1 cellular context compared by ENCODE assay signal in the genomic region with DNA sequence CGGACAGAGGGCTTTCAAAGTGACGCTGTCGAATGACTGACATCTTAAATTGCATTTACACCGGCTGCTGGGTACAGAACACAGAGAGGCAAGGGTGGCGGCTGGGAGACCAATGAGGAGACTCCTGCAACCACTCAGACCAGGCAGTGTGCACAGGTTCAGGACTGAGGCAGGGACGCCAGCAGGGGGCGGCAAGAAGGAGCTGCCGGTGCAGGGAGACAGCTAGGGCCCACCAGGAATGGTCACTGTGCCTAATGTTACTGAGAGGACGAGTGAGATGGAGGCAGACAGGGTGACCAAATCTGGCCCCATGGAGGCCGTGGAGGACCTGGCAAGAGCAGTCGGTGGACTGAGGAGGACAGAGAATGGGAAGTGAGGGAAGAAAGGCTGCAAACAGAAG.
TF ChIP-seq lines count a peak whose summit lies in the region.

No MANE protein-coding gene starts in this region.

TF ChIP-seq in HEK293, 187 proteins besides CTCF, POLR2A, EP300 and RAD21 (continued from another document):
- TF ChIP-seq BCL11A (tag by site-specific recombination; IDR thresholded peaks at IDR 0.05; ENCODE audit: low read depth) (no peak), ZSCAN30 (tag by site-specific recombination; IDR thresholded peaks at IDR 0.05) (no peak), ZNF214 (tag by site-specific recombination; IDR thresholded peaks at IDR 0.05; ENCODE audit: borderline replicate concordance) (no peak), MZF1 (tag by site-specific recombination; IDR thresholded peaks at IDR 0.05; ENCODE audit: borderline replicate concordance) (no peak), ZNF624 (tag by site-specific recombination; IDR thresholded peaks at IDR 0.05) (no peak), ZNF654 (tag by site-specific recombination; IDR thresholded peaks at IDR 0.05; ENCODE audit: low read depth) (peak; percentile 25; the same call in 1 of the 2 replicates), ZNF114 (tag by site-specific recombination; IDR thresholded peaks at IDR 0.05) (no peak), YY2 (tag by site-specific recombination; IDR thresholded peaks at IDR 0.05) (no peak), ZNF24 (tag by site-specific recombination; IDR thresholded peaks at IDR 0.05) (no peak), ZBTB48 (tag by site-specific recombination; IDR thresholded peaks at IDR 0.05) (no peak), TRIM28 (IDR thresholded peaks at IDR 0.05; ENCODE audit: borderline replicate concordance, low read length) (peak; percentile 28; the same call in 1 of the 2 replicates), ZNF140 (tag by site-specific recombination; IDR thresholded peaks at IDR 0.05) (no peak), HOXA7 (CRISPR knock-in tag; IDR thresholded peaks at IDR 0.05; ENCODE audit: borderline replicate concordance) (no peak), ZNF776 (tag by site-specific recombination; IDR thresholded peaks at IDR 0.05; ENCODE audit: borderline replicate concordance) (no peak), GLIS2 (tag by site-specific recombination; IDR thresholded peaks at IDR 0.05) (no peak), ZNF600 (tag by site-specific recombination; IDR thresholded peaks at IDR 0.05) (no peak), ZNF791 (tag by site-specific recombination; IDR thresholded peaks at IDR 0.05) (no peak), ZBTB7A (tag by site-specific recombination; IDR thresholded peaks at IDR 0.05; ENCODE audit: low read depth) (no peak), ZFP69B (tag by site-specific recombination; IDR thresholded peaks at IDR 0.05) (peak; percentile 95), SP7 (tag by site-specific recombination; IDR thresholded peaks at IDR 0.05) (no peak), ZNF585B (tag by site-specific recombination; IDR thresholded peaks at IDR 0.05) (no peak), ZNF239 (tag by site-specific recombination; IDR thresholded peaks at IDR 0.05) (no peak), GFI1B (tag by site-specific recombination; IDR thresholded peaks at IDR 0.05) (no peak), ZNF48 (tag by site-specific recombination; IDR thresholded peaks at IDR 0.05) (no peak), ZNF2 (tag by site-specific recombination; IDR thresholded peaks at IDR 0.05) (peak; percentile 67; the same call in 1 of the 2 replicates), ZNF423 (tag by site-specific recombination; IDR thresholded peaks at IDR 0.05) (no peak), OVOL3 (tag by site-specific recombination; IDR thresholded peaks at IDR 0.05) (no peak), REPIN1 (tag by site-specific recombination; IDR thresholded peaks at IDR 0.05; ENCODE audit: low read depth) (no peak), ZNF555 (tag by site-specific recombination; conservative IDR thresholded peaks at IDR 0.05) (no peak), SETDB1 (IDR thresholded peaks at IDR 0.05; ENCODE audit: insufficient read length, low read length) (no peak), KLF7 (tag by site-specific recombination; IDR thresholded peaks at IDR 0.05; ENCODE audit: borderline replicate concordance) (no peak), ZNF785 (tag by site-specific recombination; IDR thresholded peaks at IDR 0.05) (no peak)
- TF ChIP-seq, protein P1, sequence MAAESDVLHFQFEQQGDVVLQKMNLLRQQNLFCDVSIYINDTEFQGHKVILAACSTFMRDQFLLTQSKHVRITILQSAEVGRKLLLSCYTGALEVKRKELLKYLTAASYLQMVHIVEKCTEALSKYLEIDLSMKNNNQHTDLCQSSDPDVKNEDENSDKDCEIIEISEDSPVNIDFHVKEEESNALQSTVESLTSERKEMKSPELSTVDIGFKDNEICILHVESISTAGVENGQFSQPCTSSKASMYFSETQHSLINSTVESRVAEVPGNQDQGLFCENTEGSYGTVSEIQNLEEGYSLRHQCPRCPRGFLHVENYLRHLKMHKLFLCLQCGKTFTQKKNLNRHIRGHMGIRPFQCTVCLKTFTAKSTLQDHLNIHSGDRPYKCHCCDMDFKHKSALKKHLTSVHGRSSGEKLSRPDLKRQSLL (tag by site-specific recombination; IDR thresholded peaks at IDR 0.05): no peak
- TF ChIP-seq, protein P2, sequence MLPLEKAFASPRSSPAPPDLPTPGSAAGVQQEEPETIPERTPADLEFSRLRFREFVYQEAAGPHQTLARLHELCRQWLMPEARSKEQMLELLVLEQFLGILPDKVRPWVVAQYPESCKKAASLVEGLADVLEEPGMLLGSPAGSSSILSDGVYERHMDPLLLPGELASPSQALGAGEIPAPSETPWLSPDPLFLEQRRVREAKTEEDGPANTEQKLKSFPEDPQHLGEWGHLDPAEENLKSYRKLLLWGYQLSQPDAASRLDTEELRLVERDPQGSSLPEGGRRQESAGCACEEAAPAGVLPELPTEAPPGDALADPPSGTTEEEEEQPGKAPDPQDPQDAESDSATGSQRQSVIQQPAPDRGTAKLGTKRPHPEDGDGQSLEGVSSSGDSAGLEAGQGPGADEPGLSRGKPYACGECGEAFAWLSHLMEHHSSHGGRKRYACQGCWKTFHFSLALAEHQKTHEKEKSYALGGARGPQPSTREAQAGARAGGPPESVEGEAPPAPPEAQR (tag by site-specific recombination; IDR thresholded peaks at IDR 0.05): no peak
- TF ChIP-seq, protein P3, sequence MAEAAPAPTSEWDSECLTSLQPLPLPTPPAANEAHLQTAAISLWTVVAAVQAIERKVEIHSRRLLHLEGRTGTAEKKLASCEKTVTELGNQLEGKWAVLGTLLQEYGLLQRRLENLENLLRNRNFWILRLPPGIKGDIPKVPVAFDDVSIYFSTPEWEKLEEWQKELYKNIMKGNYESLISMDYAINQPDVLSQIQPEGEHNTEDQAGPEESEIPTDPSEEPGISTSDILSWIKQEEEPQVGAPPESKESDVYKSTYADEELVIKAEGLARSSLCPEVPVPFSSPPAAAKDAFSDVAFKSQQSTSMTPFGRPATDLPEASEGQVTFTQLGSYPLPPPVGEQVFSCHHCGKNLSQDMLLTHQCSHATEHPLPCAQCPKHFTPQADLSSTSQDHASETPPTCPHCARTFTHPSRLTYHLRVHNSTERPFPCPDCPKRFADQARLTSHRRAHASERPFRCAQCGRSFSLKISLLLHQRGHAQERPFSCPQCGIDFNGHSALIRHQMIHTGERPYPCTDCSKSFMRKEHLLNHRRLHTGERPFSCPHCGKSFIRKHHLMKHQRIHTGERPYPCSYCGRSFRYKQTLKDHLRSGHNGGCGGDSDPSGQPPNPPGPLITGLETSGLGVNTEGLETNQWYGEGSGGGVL (tag by site-specific recombination; IDR thresholded peaks at IDR 0.05): no peak
TF ChIP-seq in HEK293: peak in this region for 5.
